7 cellular contexts compared by ENCODE assay signal in the genomic region with DNA sequence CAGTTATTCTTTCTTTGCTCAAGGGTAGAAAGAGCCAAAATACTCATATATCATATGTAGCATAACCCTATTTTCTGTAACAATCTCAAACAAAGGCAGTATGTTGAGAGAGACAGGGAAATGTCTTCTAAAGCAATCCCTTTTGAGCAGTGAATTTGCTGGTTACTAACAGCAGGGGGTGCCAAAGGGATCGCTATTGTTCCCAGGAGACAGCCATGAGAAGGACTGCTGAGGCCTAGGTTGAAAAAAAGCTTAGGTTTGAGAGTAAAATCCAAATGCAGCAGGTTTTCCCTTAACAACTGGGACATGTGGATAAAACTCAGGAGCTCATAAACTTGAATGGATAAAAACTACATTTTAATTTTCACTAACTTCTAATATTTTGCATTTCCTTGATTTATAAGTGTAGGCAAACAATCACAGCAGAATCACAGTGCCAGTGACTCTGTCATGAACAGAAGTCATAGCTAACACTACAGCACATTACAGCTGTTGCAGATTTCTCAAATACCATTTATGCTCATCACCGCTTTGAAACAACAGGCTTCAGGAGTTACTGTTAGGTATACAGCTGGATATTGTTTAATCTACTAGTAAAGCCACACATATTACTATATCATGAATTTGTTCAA.
DNase-seq lines count a peak whose midpoint lies in the region; ATAC-seq and TF ChIP-seq lines count a peak whose summit lies in the region.

No MANE protein-coding gene starts in this region.

- peaks cover 30% of the 10 kb centered on the region for H3K4me1 Mint-ChIP-seq in activated naive CD8-positive, alpha-beta T cell treated with anti-CD3 and anti-CD28 coated beads, Interleukin-2, amount 50 U/mL, for 24 hours

- H3K27me3 Mint-ChIP-seq in activated naive CD8-positive, alpha-beta T cell treated with anti-CD3 and anti-CD28 coated beads, Interleukin-2, amount 50 U/mL, for 24 hours, result no peaks in the 10 kb centered on the region

- peak; percentile 93 for TF ChIP-seq RAD21 in SK-N-SH (IDR thresholded peaks at IDR 0.05; ENCODE audit: low read length)

- H3K9ac ChIP-seq in SK-N-SH, result no peak overlapping the region

- no peak overlapping the region for H3K4me3 Mint-ChIP-seq in activated naive CD8-positive, alpha-beta T cell treated with anti-CD3 and anti-CD28 coated beads, Interleukin-2, amount 50 U/mL, for 24 hours

- POLR2A ChIA-PET in SK-N-SH (lab: Yijun Ruan, JAX), result no interaction called here

- H2AFZ ChIP-seq in SK-N-SH (ENCODE audit: low read depth), result no peak overlapping the region

- no peaks in the 10 kb centered on the region for H3K9me2 ChIP-seq in SK-N-SH

- no peaks in the 10 kb centered on the region for H3K27me3 ChIP-seq in SK-N-SH (ENCODE audit: insufficient read depth)

- H3K27ac Mint-ChIP-seq in activated naive CD8-positive, alpha-beta T cell treated with anti-CD3 and anti-CD28 coated beads, Interleukin-2, amount 50 U/mL, for 24 hours, result no peak overlapping the region

- TF ChIP-seq POLR2A in NB4 (IDR thresholded peaks at IDR 0.05; ENCODE audit: extremely low read depth, insufficient read length), result no peak

- no peak for ATAC-seq in activated naive CD8-positive, alpha-beta T cell treated with anti-CD3 and anti-CD28 coated beads, Interleukin-2, amount 50 U/mL, for 24 hours
- ATAC-seq in left ventricle myocardium superior (peak; percentile 73), GM21786 (IDR thresholded peaks at IDR 0.05; ENCODE audit: unreplicated experiment) (no peak)

- peaks cover 18% of the 10 kb centered on the region for H3K36me3 Mint-ChIP-seq in activated naive CD8-positive, alpha-beta T cell treated with anti-CD3 and anti-CD28 coated beads, Interleukin-2, amount 50 U/mL, for 24 hours (ENCODE audit: low read depth)

- TF ChIP-seq EP300 in SK-N-SH (IDR thresholded peaks at IDR 0.05; ENCODE audit: borderline replicate concordance in 1 of 2, low read depth in 1 of 2, low read length in 1 of 2), result no peak

- H3K4me2 ChIP-seq in SK-N-SH, result no peak overlapping the region

- no peaks in the 10 kb centered on the region for H4K20me1 ChIP-seq in SK-N-SH (ENCODE audit: insufficient read depth)

- intact Hi-C loops in left ventricle myocardium superior (cut with micrococcal nuclease), result no loop called here

- H3K36me3 ChIP-seq in SK-N-SH (replicated peaks in 1 of 2; ENCODE audit: control insufficient read depth in 1 of 2, insufficient read depth in 2 of 2, low read length in 1 of 2), result peaks cover 9 to 36% of the 10 kb centered on the region in 2 experiments

- H3K4me3 ChIP-seq in NB4 (ENCODE audit: low read depth, low read length), result no peak overlapping the region
- no peak overlapping the region; a peak in 1 of 4 replicates for H3K4me3 ChIP-seq in SK-N-SH (ENCODE audit: low read depth in 2 of 2, low read length in 1 of 2)

- H3K9me3 Mint-ChIP-seq in activated naive CD8-positive, alpha-beta T cell treated with anti-CD3 and anti-CD28 coated beads, Interleukin-2, amount 50 U/mL, for 24 hours, result no peaks in the 10 kb centered on the region

- CTCF ChIA-PET in SK-N-SH (lab: Yijun Ruan, JAX), result interaction anchor here (0.6 to 2.8 kb wide), 74 partner anchors 8 to 942 kb away, joined by 3 to 28 read pairs (median 4); no protein-coding TSS in a partner anchor

- H3K9me3 ChIP-seq in SK-N-SH, result no peaks in the 10 kb centered on the region

- H3F3A ChIP-seq in SK-N-SH (replicated peaks; ENCODE audit: insufficient read depth), result peaks cover 9% of the 10 kb centered on the region

- H3K4me1 ChIP-seq in SK-N-SH (ENCODE audit: control insufficient read depth in 1 of 2, insufficient read depth in 2 of 2, low read depth in 1 of 2, low read length in 1 of 2), result peaks cover 4 to 6% of the 10 kb centered on the region in 2 experiments; a peak in 3 of 4 replicates

- peaks cover 34% of the 10 kb centered on the region; the same call in 1 of the 2 replicates for H3K79me2 ChIP-seq in SK-N-SH (ENCODE audit: insufficient read depth)

- in situ Hi-C loops in GM13976 (cut with MboI; ENCODE audit: low sequenced_read_pairs, unreplicated experiment), result no loop called here

- WGBS in SK-N-SH (ENCODE audit: low lambda C conversion rate), result 41% methylated on average over 2 of the region's 2 CpGs

- TF ChIP-seq CTCF in GM13976 (IDR thresholded peaks at IDR 0.05; ENCODE audit: borderline replicate concordance, control extremely low read depth, extremely low read depth, insufficient read depth, missing control alignments) (peak; percentile 76), NB4 (IDR thresholded peaks at IDR 0.05; ENCODE audit: low read depth, low read length) (peak; percentile 81), SK-N-SH (IDR thresholded peaks at IDR 0.05) (peak; percentile 86)

- peak overlapping the region; percentile 43 to 58 for H3K27ac ChIP-seq in SK-N-SH (ENCODE audit: low read depth in 2 of 2, low read length in 1 of 2)

- peak; percentile 65 for DNase-seq in GM13976 (ENCODE audit: low spot score)
- peak; percentile 77 for DNase-seq in NB4 (ENCODE audit: low read depth)
- DNase-seq in SK-N-SH, result peak; percentile 68
- DNase-seq in activated naive CD8-positive, alpha-beta T cell treated with anti-CD3 and anti-CD28 coated beads, Interleukin-2, amount 50 U/mL, for 24 hours, result peak; percentile 62
- DNase-seq in left ventricle myocardium superior, result no peak
- peak; percentile 65 for DNase-seq in retina

TF ChIP-seq in SK-N-SH, 30 proteins besides CTCF, POLR2A, EP300 and RAD21:
- no peak for TF ChIP-seq MEF2A (IDR thresholded peaks at IDR 0.05; ENCODE audit: borderline replicate concordance, low read depth)
- TF ChIP-seq GATA2 (CRISPR knock-in tag; IDR thresholded peaks at IDR 0.05), result no peak
- TF ChIP-seq FOSL2 (IDR thresholded peaks at IDR 0.05; ENCODE audit: borderline replicate concordance, low read depth), result no peak
- TF ChIP-seq RCOR1 (IDR thresholded peaks at IDR 0.05; ENCODE audit: low read length), result peak; percentile 24; the same call in 1 of the 2 replicates
- TF ChIP-seq MXI1 (IDR thresholded peaks at IDR 0.05; ENCODE audit: low read depth, low read length), result no peak; the same call in 1 of the 2 replicates
- TF ChIP-seq, protein P1, sequence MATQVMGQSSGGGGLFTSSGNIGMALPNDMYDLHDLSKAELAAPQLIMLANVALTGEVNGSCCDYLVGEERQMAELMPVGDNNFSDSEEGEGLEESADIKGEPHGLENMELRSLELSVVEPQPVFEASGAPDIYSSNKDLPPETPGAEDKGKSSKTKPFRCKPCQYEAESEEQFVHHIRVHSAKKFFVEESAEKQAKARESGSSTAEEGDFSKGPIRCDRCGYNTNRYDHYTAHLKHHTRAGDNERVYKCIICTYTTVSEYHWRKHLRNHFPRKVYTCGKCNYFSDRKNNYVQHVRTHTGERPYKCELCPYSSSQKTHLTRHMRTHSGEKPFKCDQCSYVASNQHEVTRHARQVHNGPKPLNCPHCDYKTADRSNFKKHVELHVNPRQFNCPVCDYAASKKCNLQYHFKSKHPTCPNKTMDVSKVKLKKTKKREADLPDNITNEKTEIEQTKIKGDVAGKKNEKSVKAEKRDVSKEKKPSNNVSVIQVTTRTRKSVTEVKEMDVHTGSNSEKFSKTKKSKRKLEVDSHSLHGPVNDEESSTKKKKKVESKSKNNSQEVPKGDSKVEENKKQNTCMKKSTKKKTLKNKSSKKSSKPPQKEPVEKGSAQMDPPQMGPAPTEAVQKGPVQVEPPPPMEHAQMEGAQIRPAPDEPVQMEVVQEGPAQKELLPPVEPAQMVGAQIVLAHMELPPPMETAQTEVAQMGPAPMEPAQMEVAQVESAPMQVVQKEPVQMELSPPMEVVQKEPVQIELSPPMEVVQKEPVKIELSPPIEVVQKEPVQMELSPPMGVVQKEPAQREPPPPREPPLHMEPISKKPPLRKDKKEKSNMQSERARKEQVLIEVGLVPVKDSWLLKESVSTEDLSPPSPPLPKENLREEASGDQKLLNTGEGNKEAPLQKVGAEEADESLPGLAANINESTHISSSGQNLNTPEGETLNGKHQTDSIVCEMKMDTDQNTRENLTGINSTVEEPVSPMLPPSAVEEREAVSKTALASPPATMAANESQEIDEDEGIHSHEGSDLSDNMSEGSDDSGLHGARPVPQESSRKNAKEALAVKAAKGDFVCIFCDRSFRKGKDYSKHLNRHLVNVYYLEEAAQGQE (IDR thresholded peaks at IDR 0.05; ENCODE audit: low read depth, low read length), result no peak
- no peak for TF ChIP-seq TEAD4 (IDR thresholded peaks at IDR 0.05; ENCODE audit: borderline replicate concordance, insufficient read depth)
- 0 out of 2 replicates have a peak, but pooled peaks have one; percentile 28 for TF ChIP-seq SIN3A (IDR thresholded peaks at IDR 0.05; ENCODE audit: borderline replicate concordance, low read depth, low read length)
- peak; percentile 92 for TF ChIP-seq SMC3 (IDR thresholded peaks at IDR 0.05; ENCODE audit: low read depth, low read length)
- TF ChIP-seq NRF1 (IDR thresholded peaks at IDR 0.05; ENCODE audit: low read depth, low read length), result 0 out of 2 replicates have a peak, but pooled peaks have one; percentile 21
- no peak for TF ChIP-seq CHD2 (IDR thresholded peaks at IDR 0.05; ENCODE audit: low read length, partially characterized antibody)
